1 cellular context compared by ENCODE assay signal in the genomic region with DNA sequence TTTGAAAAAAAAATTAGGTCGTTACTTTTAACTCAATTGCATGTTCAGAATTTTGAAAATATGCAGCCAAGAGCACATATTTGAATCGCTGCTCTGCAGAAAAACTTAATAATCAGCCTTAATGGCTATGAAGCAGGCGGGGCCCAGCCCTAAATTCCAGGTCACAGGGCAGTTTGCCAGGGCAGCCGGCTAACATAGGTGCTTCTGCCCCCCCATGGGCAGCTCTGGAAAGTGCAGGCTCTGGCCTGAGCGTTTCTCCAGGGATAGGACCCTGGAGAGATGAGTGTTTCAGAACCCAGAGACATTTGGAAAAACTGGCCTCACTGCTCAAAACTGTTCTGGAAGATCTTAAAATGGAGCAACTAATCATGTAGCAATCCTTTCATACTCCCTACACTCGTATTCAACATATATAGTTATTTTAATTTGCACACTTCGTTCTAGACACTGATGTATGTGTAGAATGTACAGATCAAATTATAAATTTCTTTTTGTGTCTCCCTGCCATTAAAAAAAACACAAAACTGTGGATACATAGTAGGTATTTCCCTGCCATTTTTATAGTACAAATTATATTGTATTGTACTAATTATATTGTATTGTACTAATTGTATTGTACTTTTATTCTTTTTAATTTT.
A peak's percentile ranks its signal among the peaks of the same experiment; 100 is the strongest.
TF ChIP-seq lines count a peak whose summit lies in the region.

No MANE protein-coding gene starts in this region.

TF ChIP-seq in HepG2, 621 proteins besides CTCF, POLR2A, EP300 and RAD21 (continued from another document and continues in another):
- TF ChIP-seq, protein P1, sequence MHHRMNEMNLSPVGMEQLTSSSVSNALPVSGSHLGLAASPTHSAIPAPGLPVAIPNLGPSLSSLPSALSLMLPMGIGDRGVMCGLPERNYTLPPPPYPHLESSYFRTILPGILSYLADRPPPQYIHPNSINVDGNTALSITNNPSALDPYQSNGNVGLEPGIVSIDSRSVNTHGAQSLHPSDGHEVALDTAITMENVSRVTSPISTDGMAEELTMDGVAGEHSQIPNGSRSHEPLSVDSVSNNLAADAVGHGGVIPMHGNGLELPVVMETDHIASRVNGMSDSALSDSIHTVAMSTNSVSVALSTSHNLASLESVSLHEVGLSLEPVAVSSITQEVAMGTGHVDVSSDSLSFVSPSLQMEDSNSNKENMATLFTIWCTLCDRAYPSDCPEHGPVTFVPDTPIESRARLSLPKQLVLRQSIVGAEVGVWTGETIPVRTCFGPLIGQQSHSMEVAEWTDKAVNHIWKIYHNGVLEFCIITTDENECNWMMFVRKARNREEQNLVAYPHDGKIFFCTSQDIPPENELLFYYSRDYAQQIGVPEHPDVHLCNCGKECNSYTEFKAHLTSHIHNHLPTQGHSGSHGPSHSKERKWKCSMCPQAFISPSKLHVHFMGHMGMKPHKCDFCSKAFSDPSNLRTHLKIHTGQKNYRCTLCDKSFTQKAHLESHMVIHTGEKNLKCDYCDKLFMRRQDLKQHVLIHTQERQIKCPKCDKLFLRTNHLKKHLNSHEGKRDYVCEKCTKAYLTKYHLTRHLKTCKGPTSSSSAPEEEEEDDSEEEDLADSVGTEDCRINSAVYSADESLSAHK (CRISPR knock-in tag; IDR thresholded peaks at IDR 0.05; ENCODE audit: borderline replicate concordance): no peak
- TF ChIP-seq SOX13 (IDR thresholded peaks at IDR 0.05): no peak
- TF ChIP-seq SOX13 (CRISPR knock-in tag; conservative IDR thresholded peaks at IDR 0.05 in 1 of 2, IDR thresholded peaks at IDR 0.05 in 1 of 2): 0 out of 4 replicates have a peak, but pooled peaks of 1 of the 2 experiments have one; percentile 9
- peak; percentile 33; the same call in 1 of the 2 replicates for TF ChIP-seq ZNF264 (CRISPR knock-in tag; IDR thresholded peaks at IDR 0.05)
- TF ChIP-seq KMT2B (CRISPR knock-in tag; IDR thresholded peaks at IDR 0.05): no peak
- TF ChIP-seq FOXM1 (CRISPR knock-in tag; IDR thresholded peaks at IDR 0.05): no peak
- TF ChIP-seq TEAD3 (CRISPR knock-in tag; optimal IDR thresholded peaks at IDR 0.05; ENCODE audit: borderline replicate concordance): peak; percentile 92
- TF ChIP-seq SAP130 (CRISPR knock-in tag; IDR thresholded peaks at IDR 0.05; ENCODE audit: low read depth): peak; percentile 43
- TF ChIP-seq ZNF564 (CRISPR knock-in tag; IDR thresholded peaks at IDR 0.05): no peak
- TF ChIP-seq, protein P2, sequence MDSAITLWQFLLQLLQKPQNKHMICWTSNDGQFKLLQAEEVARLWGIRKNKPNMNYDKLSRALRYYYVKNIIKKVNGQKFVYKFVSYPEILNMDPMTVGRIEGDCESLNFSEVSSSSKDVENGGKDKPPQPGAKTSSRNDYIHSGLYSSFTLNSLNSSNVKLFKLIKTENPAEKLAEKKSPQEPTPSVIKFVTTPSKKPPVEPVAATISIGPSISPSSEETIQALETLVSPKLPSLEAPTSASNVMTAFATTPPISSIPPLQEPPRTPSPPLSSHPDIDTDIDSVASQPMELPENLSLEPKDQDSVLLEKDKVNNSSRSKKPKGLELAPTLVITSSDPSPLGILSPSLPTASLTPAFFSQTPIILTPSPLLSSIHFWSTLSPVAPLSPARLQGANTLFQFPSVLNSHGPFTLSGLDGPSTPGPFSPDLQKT (CRISPR knock-in tag; IDR thresholded peaks at IDR 0.05; ENCODE audit: borderline replicate concordance): no peak
- TF ChIP-seq ZNF546 (CRISPR knock-in tag; conservative IDR thresholded peaks at IDR 0.05): no peak
- TF ChIP-seq, protein P3, sequence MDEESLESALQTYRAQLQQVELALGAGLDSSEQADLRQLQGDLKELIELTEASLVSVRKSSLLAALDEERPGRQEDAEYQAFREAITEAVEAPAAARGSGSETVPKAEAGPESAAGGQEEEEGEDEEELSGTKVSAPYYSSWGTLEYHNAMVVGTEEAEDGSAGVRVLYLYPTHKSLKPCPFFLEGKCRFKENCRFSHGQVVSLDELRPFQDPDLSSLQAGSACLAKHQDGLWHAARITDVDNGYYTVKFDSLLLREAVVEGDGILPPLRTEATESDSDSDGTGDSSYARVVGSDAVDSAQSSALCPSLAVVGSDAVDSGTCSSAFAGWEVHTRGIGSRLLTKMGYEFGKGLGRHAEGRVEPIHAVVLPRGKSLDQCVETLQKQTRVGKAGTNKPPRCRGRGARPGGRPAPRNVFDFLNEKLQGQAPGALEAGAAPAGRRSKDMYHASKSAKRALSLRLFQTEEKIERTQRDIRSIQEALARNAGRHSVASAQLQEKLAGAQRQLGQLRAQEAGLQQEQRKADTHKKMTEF (CRISPR knock-in tag; IDR thresholded peaks at IDR 0.05): 0 out of 2 replicates have a peak, but pooled peaks have one; percentile 39
- peak; percentile 40 for TF ChIP-seq YY1 (IDR thresholded peaks at IDR 0.05; ENCODE audit: insufficient read depth, insufficient replicate concordance, low read depth, low read length)
- 0 out of 2 replicates have a peak, but pooled peaks have one; percentile 23 for TF ChIP-seq ZNF792 (CRISPR knock-in tag; IDR thresholded peaks at IDR 0.05)
- TF ChIP-seq, protein P4, sequence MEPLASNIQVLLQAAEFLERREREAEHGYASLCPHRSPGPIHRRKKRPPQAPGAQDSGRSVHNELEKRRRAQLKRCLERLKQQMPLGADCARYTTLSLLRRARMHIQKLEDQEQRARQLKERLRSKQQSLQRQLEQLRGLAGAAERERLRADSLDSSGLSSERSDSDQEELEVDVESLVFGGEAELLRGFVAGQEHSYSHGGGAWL (CRISPR knock-in tag; IDR thresholded peaks at IDR 0.05): no peak
- TF ChIP-seq ZNF589 (CRISPR knock-in tag; conservative IDR thresholded peaks at IDR 0.05): no peak
- TF ChIP-seq, protein P5, sequence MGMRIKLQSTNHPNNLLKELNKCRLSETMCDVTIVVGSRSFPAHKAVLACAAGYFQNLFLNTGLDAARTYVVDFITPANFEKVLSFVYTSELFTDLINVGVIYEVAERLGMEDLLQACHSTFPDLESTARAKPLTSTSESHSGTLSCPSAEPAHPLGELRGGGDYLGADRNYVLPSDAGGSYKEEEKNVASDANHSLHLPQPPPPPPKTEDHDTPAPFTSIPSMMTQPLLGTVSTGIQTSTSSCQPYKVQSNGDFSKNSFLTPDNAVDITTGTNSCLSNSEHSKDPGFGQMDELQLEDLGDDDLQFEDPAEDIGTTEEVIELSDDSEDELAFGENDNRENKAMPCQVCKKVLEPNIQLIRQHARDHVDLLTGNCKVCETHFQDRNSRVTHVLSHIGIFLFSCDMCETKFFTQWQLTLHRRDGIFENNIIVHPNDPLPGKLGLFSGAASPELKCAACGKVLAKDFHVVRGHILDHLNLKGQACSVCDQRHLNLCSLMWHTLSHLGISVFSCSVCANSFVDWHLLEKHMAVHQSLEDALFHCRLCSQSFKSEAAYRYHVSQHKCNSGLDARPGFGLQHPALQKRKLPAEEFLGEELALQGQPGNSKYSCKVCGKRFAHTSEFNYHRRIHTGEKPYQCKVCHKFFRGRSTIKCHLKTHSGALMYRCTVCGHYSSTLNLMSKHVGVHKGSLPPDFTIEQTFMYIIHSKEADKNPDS (CRISPR knock-in tag; IDR thresholded peaks at IDR 0.05): no peak
- peak; percentile 67 for TF ChIP-seq NR2F6 (IDR thresholded peaks at IDR 0.05)
- TF ChIP-seq NR2F6 (CRISPR knock-in tag; IDR thresholded peaks at IDR 0.05): peak; percentile 86
- TF ChIP-seq KAT8 (CRISPR knock-in tag; IDR thresholded peaks at IDR 0.05): 0 out of 2 replicates have a peak, but pooled peaks have one; percentile 47
- TF ChIP-seq FOXA3 (CRISPR knock-in tag; IDR thresholded peaks at IDR 0.05): peak; percentile 9; the same call in 1 of the 2 replicates
- no peak for TF ChIP-seq HCFC1 (IDR thresholded peaks at IDR 0.05; ENCODE audit: low read depth, low read length)
- TF ChIP-seq, protein P6, sequence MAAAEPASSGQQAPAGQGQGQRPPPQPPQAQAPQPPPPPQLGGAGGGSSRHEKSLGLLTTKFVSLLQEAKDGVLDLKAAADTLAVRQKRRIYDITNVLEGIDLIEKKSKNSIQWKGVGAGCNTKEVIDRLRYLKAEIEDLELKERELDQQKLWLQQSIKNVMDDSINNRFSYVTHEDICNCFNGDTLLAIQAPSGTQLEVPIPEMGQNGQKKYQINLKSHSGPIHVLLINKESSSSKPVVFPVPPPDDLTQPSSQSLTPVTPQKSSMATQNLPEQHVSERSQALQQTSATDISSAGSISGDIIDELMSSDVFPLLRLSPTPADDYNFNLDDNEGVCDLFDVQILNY (CRISPR knock-in tag; conservative IDR thresholded peaks at IDR 0.05): no peak
- no peak for TF ChIP-seq MTF2 (CRISPR knock-in tag; IDR thresholded peaks at IDR 0.05; ENCODE audit: borderline replicate concordance)
- TF ChIP-seq ZNF24 (IDR thresholded peaks at IDR 0.05): no peak
- TF ChIP-seq SP5 (CRISPR knock-in tag; IDR thresholded peaks at IDR 0.05; ENCODE audit: borderline replicate concordance, low read depth): peak; percentile 50; the same call in 1 of the 2 replicates
- TF ChIP-seq KLF12 (CRISPR knock-in tag; IDR thresholded peaks at IDR 0.05; ENCODE audit: borderline replicate concordance): 0 out of 2 replicates have a peak, but pooled peaks have one; percentile 29
- no peak for TF ChIP-seq ZNF136 (CRISPR knock-in tag; IDR thresholded peaks at IDR 0.05; ENCODE audit: low read depth)
- TF ChIP-seq NR2F2 (IDR thresholded peaks at IDR 0.05; ENCODE audit: borderline replicate concordance, low read depth): 0 out of 2 replicates have a peak, but pooled peaks have one; percentile 51
- peak; percentile 41; the same call in 1 of the 2 replicates for TF ChIP-seq HOXA3 (CRISPR knock-in tag; IDR thresholded peaks at IDR 0.05)
- no peak for TF ChIP-seq ZNF782 (CRISPR knock-in tag; IDR thresholded peaks at IDR 0.05; ENCODE audit: borderline replicate concordance)
- TF ChIP-seq, protein P7, sequence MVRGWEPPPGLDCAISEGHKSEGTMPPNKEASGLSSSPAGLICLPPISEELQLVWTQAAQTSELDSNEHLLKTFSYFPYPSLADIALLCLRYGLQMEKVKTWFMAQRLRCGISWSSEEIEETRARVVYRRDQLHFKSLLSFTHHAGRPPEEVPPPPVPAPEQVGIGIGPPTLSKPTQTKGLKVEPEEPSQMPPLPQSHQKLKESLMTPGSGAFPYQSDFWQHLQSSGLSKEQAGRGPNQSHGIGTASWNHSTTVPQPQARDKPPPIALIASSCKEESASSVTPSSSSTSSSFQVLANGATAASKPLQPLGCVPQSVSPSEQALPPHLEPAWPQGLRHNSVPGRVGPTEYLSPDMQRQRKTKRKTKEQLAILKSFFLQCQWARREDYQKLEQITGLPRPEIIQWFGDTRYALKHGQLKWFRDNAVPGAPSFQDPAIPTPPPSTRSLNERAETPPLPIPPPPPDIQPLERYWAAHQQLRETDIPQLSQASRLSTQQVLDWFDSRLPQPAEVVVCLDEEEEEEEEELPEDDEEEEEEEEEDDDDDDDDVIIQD (CRISPR knock-in tag; IDR thresholded peaks at IDR 0.05; ENCODE audit: low read depth): 0 out of 2 replicates have a peak, but pooled peaks have one; percentile 23
- TF ChIP-seq, protein P8, sequence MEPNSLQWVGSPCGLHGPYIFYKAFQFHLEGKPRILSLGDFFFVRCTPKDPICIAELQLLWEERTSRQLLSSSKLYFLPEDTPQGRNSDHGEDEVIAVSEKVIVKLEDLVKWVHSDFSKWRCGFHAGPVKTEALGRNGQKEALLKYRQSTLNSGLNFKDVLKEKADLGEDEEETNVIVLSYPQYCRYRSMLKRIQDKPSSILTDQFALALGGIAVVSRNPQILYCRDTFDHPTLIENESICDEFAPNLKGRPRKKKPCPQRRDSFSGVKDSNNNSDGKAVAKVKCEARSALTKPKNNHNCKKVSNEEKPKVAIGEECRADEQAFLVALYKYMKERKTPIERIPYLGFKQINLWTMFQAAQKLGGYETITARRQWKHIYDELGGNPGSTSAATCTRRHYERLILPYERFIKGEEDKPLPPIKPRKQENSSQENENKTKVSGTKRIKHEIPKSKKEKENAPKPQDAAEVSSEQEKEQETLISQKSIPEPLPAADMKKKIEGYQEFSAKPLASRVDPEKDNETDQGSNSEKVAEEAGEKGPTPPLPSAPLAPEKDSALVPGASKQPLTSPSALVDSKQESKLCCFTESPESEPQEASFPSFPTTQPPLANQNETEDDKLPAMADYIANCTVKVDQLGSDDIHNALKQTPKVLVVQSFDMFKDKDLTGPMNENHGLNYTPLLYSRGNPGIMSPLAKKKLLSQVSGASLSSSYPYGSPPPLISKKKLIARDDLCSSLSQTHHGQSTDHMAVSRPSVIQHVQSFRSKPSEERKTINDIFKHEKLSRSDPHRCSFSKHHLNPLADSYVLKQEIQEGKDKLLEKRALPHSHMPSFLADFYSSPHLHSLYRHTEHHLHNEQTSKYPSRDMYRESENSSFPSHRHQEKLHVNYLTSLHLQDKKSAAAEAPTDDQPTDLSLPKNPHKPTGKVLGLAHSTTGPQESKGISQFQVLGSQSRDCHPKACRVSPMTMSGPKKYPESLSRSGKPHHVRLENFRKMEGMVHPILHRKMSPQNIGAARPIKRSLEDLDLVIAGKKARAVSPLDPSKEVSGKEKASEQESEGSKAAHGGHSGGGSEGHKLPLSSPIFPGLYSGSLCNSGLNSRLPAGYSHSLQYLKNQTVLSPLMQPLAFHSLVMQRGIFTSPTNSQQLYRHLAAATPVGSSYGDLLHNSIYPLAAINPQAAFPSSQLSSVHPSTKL (CRISPR knock-in tag; IDR thresholded peaks at IDR 0.05): peak; percentile 48; the same call in 1 of the 2 replicates
- peak; percentile 29; the same call in 1 of the 2 replicates for TF ChIP-seq HNF4A (CRISPR knock-in tag; IDR thresholded peaks at IDR 0.05)
- TF ChIP-seq, protein P9, sequence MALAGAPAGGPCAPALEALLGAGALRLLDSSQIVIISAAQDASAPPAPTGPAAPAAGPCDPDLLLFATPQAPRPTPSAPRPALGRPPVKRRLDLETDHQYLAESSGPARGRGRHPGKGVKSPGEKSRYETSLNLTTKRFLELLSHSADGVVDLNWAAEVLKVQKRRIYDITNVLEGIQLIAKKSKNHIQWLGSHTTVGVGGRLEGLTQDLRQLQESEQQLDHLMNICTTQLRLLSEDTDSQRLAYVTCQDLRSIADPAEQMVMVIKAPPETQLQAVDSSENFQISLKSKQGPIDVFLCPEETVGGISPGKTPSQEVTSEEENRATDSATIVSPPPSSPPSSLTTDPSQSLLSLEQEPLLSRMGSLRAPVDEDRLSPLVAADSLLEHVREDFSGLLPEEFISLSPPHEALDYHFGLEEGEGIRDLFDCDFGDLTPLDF (CRISPR knock-in tag; IDR thresholded peaks at IDR 0.05): no peak
- TF ChIP-seq KDM4B (CRISPR knock-in tag; IDR thresholded peaks at IDR 0.05): no peak
- TF ChIP-seq ZNF225 (CRISPR knock-in tag; IDR thresholded peaks at IDR 0.05): no peak
- TF ChIP-seq RARA (CRISPR knock-in tag; IDR thresholded peaks at IDR 0.05): 0 out of 2 replicates have a peak, but pooled peaks have one; percentile 10
- peak; percentile 67 for TF ChIP-seq RXRB (CRISPR knock-in tag; IDR thresholded peaks at IDR 0.05; ENCODE audit: borderline replicate concordance)
- TF ChIP-seq MED1 (CRISPR knock-in tag; IDR thresholded peaks at IDR 0.05): peak; percentile 44; the same call in 1 of the 2 replicates
- no peak for TF ChIP-seq SOX6 (IDR thresholded peaks at IDR 0.05)
- TF ChIP-seq SOX6 (CRISPR knock-in tag; IDR thresholded peaks at IDR 0.05): 0 out of 2 replicates have a peak, but pooled peaks have one; percentile 20
- no peak for TF ChIP-seq PAWR (CRISPR knock-in tag; IDR thresholded peaks at IDR 0.05; ENCODE audit: borderline replicate concordance)
- TF ChIP-seq SP1 (IDR thresholded peaks at IDR 0.05): no peak
- TF ChIP-seq SP1 (CRISPR knock-in tag; IDR thresholded peaks at IDR 0.05): no peak
- 0 out of 2 replicates have a peak, but pooled peaks have one; percentile 20 for TF ChIP-seq HDAC2 (CRISPR knock-in tag; IDR thresholded peaks at IDR 0.05)
- peak; percentile 37; the same call in 1 of the 2 replicates for TF ChIP-seq ZFY (CRISPR knock-in tag; IDR thresholded peaks at IDR 0.05)
